In genomic region chr2:37061312-37061711, GRCh38 we compare ENCODE assay signal across 28 cellular contexts.
"Had no signal": no experiment of that assay in that cellular context is flagged by ENCODE, and none has a peak within 500 bp of the region (broad histone marks: within the 10 kb centered on the region; RNA-seq: fewer than 3 reads in every experiment).

No MANE protein-coding gene starts in this region.

- ATAC-seq: left colon; left lung; natural killer cell; right cardiac atrium; stimulated activated effector memory CD8-positive, alpha-beta T cell treated with anti-CD3 and anti-CD28 coated beads, Interleukin-12 subunit alpha, Interleukin-12 subunit beta, amount 100 ng/mL, for 72 hours; upper lobe of right lung had no signal

- H3K9me3 Mint-ChIP-seq: immature natural killer cell; mesothelial cell of epicardium; naive B cell; natural killer cell; nephron progenitor cell; stimulated activated effector memory CD8-positive, alpha-beta T cell treated with anti-CD3 and anti-CD28 coated beads, Interleukin-12 subunit alpha, Interleukin-12 subunit beta, amount 100 ng/mL, for 72 hours; stimulated activated naive CD8-positive, alpha-beta T cell treated with anti-CD3 and anti-CD28 coated beads, Interleukin-15, Interleukin-2, amounts not matched to agents 100 ng/mL and 50 ng/mL, for 24 hours had no signal

- H3K36me3 ChIP-seq: ovary had no signal

- H3K27me3 Mint-ChIP-seq: naive B cell; progenitor cell of endocrine pancreas; stimulated activated naive CD8-positive, alpha-beta T cell treated with anti-CD3 and anti-CD28 coated beads, Interleukin-15, Interleukin-2, amounts not matched to agents 100 ng/mL and 50 ng/mL, for 24 hours had no signal

- H3K27ac Mint-ChIP-seq: mesothelial cell of epicardium; naive B cell; natural killer cell; progenitor cell of endocrine pancreas; stimulated activated naive CD8-positive, alpha-beta T cell treated with anti-CD3 and anti-CD28 coated beads, Interleukin-15, Interleukin-2, amounts not matched to agents 100 ng/mL and 50 ng/mL, for 24 hours had no signal

- H3K4me1 Mint-ChIP-seq: immature natural killer cell; mesothelial cell of epicardium; naive B cell; nephron progenitor cell; stimulated activated effector memory CD8-positive, alpha-beta T cell treated with anti-CD3 and anti-CD28 coated beads, Interleukin-12 subunit alpha, Interleukin-12 subunit beta, amount 100 ng/mL, for 72 hours had no signal

- H3K27ac ChIP-seq: left lung, ovary, sigmoid colon, spleen, suprapubic skin, thoracic aorta, tibial artery, upper lobe of right lung had no signal

- H3K4me3 ChIP-seq: left lung, lung, ovary, sigmoid colon, spleen, suprapubic skin, thoracic aorta, tibial artery, upper lobe of right lung had no signal

- FAIRE-seq: islet of Langerhans, kidney, small intestine, urothelium cell line had no signal

- H3K4me1 ChIP-seq: left lung, sigmoid colon, spleen, suprapubic skin, tibial artery, upper lobe of right lung had no signal

- DNase-seq: hypothalamus; immature natural killer cell; kidney; left colon; left lung; mesendoderm; naive B cell; natural killer cell; nephron progenitor cell; ovary; right cardiac atrium; sigmoid colon; small intestine; spleen; stimulated activated CD4-positive, alpha-beta T cell treated with anti-CD3 and anti-CD28 coated beads, Interleukin-4, amount 100 ng/mL, for 24 hours; stimulated activated naive CD4-positive, alpha-beta T cell; tibial artery; trophoblast cell; upper lobe of right lung had no signal

- H3K4me3 Mint-ChIP-seq: immature natural killer cell; mesothelial cell of epicardium; naive B cell; natural killer cell; nephron progenitor cell; stimulated activated effector memory CD8-positive, alpha-beta T cell treated with anti-CD3 and anti-CD28 coated beads, Interleukin-12 subunit alpha, Interleukin-12 subunit beta, amount 100 ng/mL, for 72 hours; stimulated activated naive CD8-positive, alpha-beta T cell treated with anti-CD3 and anti-CD28 coated beads, Interleukin-15, Interleukin-2, amounts not matched to agents 100 ng/mL and 50 ng/mL, for 24 hours had no signal

- H3K9me3 ChIP-seq: left lung, ovary, sigmoid colon, spleen, suprapubic skin, thoracic aorta, tibial artery, upper lobe of right lung had no signal

- H3K27me3 ChIP-seq: left lung, ovary, sigmoid colon, spleen, suprapubic skin, tibial artery, upper lobe of right lung had no signal
